1 cellular context compared by ENCODE assay signal in genomic region chr7:143456992-143457793, GRCh38.
TF ChIP-seq lines count a peak whose summit lies in the region.

No MANE protein-coding gene starts in this region.

TF ChIP-seq in endothelial cell of umbilical vein, 7 proteins besides CTCF, POLR2A, EP300 and RAD21:
- TF ChIP-seq EZH2 (IDR thresholded peaks at IDR 0.05; ENCODE audit: borderline replicate concordance, low read depth, low read length, severe bottlenecking), result no peak
- no peak for TF ChIP-seq POLR2AphosphoS5 (IDR thresholded peaks at IDR 0.05; ENCODE audit: insufficient read depth, low read depth, low read length)
- TF ChIP-seq GATA2 (IDR thresholded peaks at IDR 0.05; ENCODE audit: insufficient read depth, insufficient read length, low read depth, low read length), result no peak
- TF ChIP-seq MYC (IDR thresholded peaks at IDR 0.05; ENCODE audit: low read depth, low read length), result no peak
- TF ChIP-seq MAX (IDR thresholded peaks at IDR 0.05; ENCODE audit: insufficient read depth, insufficient read length), result no peak
- TF ChIP-seq JUN (IDR thresholded peaks at IDR 0.05; ENCODE audit: borderline replicate concordance, insufficient read depth, insufficient read length, low read depth), result no peak
- TF ChIP-seq FOS (IDR thresholded peaks at IDR 0.05; ENCODE audit: borderline replicate concordance, insufficient read depth, low read length), result peak; percentile 44
